In genomic region chr21:33542640-33543504, GRCh38 we compare ENCODE assay signal across 1 cellular context.
TF ChIP-seq lines count a peak whose summit lies in the region.

Gene SON (plus strand): TSS chr21:33543038. CDS start chr21:33543093, 55 bp downstream.

TF ChIP-seq in HepG2, 621 proteins besides CTCF, POLR2A, EP300 and RAD21 (continued from another document and continues in another):
- TF ChIP-seq KDM5B (CRISPR knock-in tag; IDR thresholded peaks at IDR 0.05; ENCODE audit: borderline replicate concordance): no peak
- TF ChIP-seq ZNF496 (CRISPR knock-in tag; IDR thresholded peaks at IDR 0.05; ENCODE audit: insufficient replicate concordance): no peak
- TF ChIP-seq PREB (CRISPR knock-in tag; IDR thresholded peaks at IDR 0.05): no peak
- TF ChIP-seq ZSCAN31 (CRISPR knock-in tag; IDR thresholded peaks at IDR 0.05; ENCODE audit: low read depth): no peak; the same call in 1 of the 2 replicates
- no peak for TF ChIP-seq ZNF850 (CRISPR knock-in tag; conservative IDR thresholded peaks at IDR 0.05)
- TF ChIP-seq ZNF180 (CRISPR knock-in tag; IDR thresholded peaks at IDR 0.05; ENCODE audit: borderline replicate concordance, low read depth): no peak; the same call in 1 of the 2 replicates
- TF ChIP-seq ZBTB10 (CRISPR knock-in tag; IDR thresholded peaks at IDR 0.05; ENCODE audit: borderline replicate concordance): no peak
- TF ChIP-seq MYNN (CRISPR knock-in tag; IDR thresholded peaks at IDR 0.05; ENCODE audit: low read depth): no peak
- peak; percentile 75 for TF ChIP-seq SRSF1 (optimal IDR thresholded peaks at IDR 0.05; ENCODE audit: low read depth, low read length)
- no peak for TF ChIP-seq HNRNPH1 (optimal IDR thresholded peaks at IDR 0.05; ENCODE audit: low read depth, low read length)
- TF ChIP-seq ZBTB7B (CRISPR knock-in tag; IDR thresholded peaks at IDR 0.05): 0 out of 2 replicates have a peak, but pooled peaks have one; percentile 11
- no peak for TF ChIP-seq AKAP8 (CRISPR knock-in tag; IDR thresholded peaks at IDR 0.05)
- TF ChIP-seq ZNF556 (CRISPR knock-in tag; IDR thresholded peaks at IDR 0.05; ENCODE audit: borderline replicate concordance): no peak; the same call in 1 of the 2 replicates
- TF ChIP-seq BRF2 (CRISPR knock-in tag; IDR thresholded peaks at IDR 0.05): no peak; the same call in 1 of the 2 replicates
- 0 out of 2 replicates have a peak, but pooled peaks have one; percentile 37 for TF ChIP-seq ARNT2 (CRISPR knock-in tag; IDR thresholded peaks at IDR 0.05; ENCODE audit: low read depth)
- no peak for TF ChIP-seq ZNF280B (CRISPR knock-in tag; IDR thresholded peaks at IDR 0.05; ENCODE audit: borderline replicate concordance)
- TF ChIP-seq ZNF670 (CRISPR knock-in tag; IDR thresholded peaks at IDR 0.05; ENCODE audit: borderline replicate concordance): 0 out of 2 replicates have a peak, but pooled peaks have one; percentile 54
- no peak for TF ChIP-seq ZNF282 (IDR thresholded peaks at IDR 0.05; ENCODE audit: partially characterized antibody)
- TF ChIP-seq GLI4 (CRISPR knock-in tag; IDR thresholded peaks at IDR 0.05; ENCODE audit: borderline replicate concordance): peak; percentile 64; the same call in 1 of the 2 replicates
- peak; percentile 44; the same call in 1 of the 2 replicates for TF ChIP-seq ZGPAT (CRISPR knock-in tag; IDR thresholded peaks at IDR 0.05)
- TF ChIP-seq TGIF2 (CRISPR knock-in tag; IDR thresholded peaks at IDR 0.05): peak; percentile 76
- no peak for TF ChIP-seq GABPA (IDR thresholded peaks at IDR 0.05; ENCODE audit: low read depth, low read length)
- peak; percentile 60 for TF ChIP-seq GABPA (CRISPR knock-in tag; IDR thresholded peaks at IDR 0.05; ENCODE audit: low read depth)
- 0 out of 2 replicates have a peak, but pooled peaks have one; percentile 27 for TF ChIP-seq ZNF749 (CRISPR knock-in tag; IDR thresholded peaks at IDR 0.05; ENCODE audit: borderline replicate concordance)
- no peak for TF ChIP-seq MLX (CRISPR knock-in tag; IDR thresholded peaks at IDR 0.05)
- no peak for TF ChIP-seq ZNF790 (CRISPR knock-in tag; IDR thresholded peaks at IDR 0.05; ENCODE audit: borderline replicate concordance)
- no peak for TF ChIP-seq ZFP82 (CRISPR knock-in tag; IDR thresholded peaks at IDR 0.05; ENCODE audit: borderline replicate concordance)
- no peak for TF ChIP-seq ZNF646 (CRISPR knock-in tag; IDR thresholded peaks at IDR 0.05)
- peak; percentile 80 for TF ChIP-seq DNMT3B (CRISPR knock-in tag; conservative IDR thresholded peaks at IDR 0.05)
- TF ChIP-seq NRL (CRISPR knock-in tag; IDR thresholded peaks at IDR 0.05; ENCODE audit: borderline replicate concordance): 0 out of 2 replicates have a peak, but pooled peaks have one; percentile 11
- TF ChIP-seq ZC3H13 (CRISPR knock-in tag; IDR thresholded peaks at IDR 0.05): 0 out of 2 replicates have a peak, but pooled peaks have one; percentile 9
- no peak for TF ChIP-seq ZNF543 (CRISPR knock-in tag; IDR thresholded peaks at IDR 0.05)
- TF ChIP-seq ZBTB42 (CRISPR knock-in tag; IDR thresholded peaks at IDR 0.05): no peak
- no peak for TF ChIP-seq ATF5 (CRISPR knock-in tag; IDR thresholded peaks at IDR 0.05; ENCODE audit: low read depth)
- TF ChIP-seq TFDP2 (CRISPR knock-in tag; IDR thresholded peaks at IDR 0.05): peak; percentile 76
- no peak for TF ChIP-seq ZNF101 (CRISPR knock-in tag; IDR thresholded peaks at IDR 0.05; ENCODE audit: borderline replicate concordance, low read depth)
- no peak for TF ChIP-seq ATF6 (CRISPR knock-in tag; conservative IDR thresholded peaks at IDR 0.05)
- TF ChIP-seq KAT2B (IDR thresholded peaks at IDR 0.05; ENCODE audit: borderline replicate concordance, low read depth, low read length): no peak
- TF ChIP-seq NR2F1 (CRISPR knock-in tag; IDR thresholded peaks at IDR 0.05): no peak
- no peak for TF ChIP-seq HMG20A (CRISPR knock-in tag; IDR thresholded peaks at IDR 0.05; ENCODE audit: borderline replicate concordance)
- peak; percentile 30; the same call in 1 of the 2 replicates for TF ChIP-seq MED13 (CRISPR knock-in tag; IDR thresholded peaks at IDR 0.05)
- TF ChIP-seq ARNTL (CRISPR knock-in tag; IDR thresholded peaks at IDR 0.05): no peak
- no peak for TF ChIP-seq ZNF33A (CRISPR knock-in tag; IDR thresholded peaks at IDR 0.05; ENCODE audit: borderline replicate concordance)
